ENCODE assay signal across 13 cellular contexts in the genomic region with DNA sequence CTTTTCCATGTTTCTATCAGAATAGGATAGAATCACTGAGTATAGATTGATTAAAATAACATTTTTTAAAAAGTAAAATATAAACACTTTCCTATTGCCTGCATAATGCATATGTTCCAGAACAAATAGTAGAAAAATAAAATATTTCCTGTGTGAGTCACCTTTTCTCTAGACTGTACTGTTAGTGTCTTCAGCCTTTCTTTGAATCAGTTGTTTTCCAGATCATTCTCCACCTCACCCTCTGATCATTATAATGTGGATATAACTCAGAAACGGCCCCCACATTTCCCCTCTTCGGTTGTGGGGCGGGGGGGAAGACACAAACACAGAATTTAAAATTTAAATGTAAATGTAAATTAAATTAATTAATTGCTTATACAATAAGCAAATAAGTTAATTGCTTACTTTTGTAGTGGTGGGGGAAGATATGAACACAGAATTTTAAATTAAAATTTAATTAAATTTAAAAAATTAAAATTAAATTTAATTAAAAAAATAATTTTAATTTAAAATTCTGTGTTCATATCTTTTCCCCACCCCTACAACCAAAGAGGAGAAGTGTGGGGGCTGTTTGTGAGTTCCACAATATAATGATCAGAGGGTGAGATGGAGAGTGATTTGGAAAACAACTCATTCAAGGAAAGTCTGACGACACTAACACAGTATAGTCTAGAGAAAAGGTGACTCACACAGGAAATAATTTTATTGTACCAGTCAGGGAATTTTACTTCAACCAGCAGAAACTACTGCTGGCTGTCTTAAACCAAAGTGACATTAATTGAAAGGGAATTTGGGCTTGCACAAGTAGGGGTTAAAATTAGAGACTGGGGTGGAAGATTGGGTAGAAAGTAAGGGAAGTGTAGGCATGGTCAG. TPM values are rescaled to one million over a fixed set of nuclear protein-coding genes. Genes with fewer than 3 reads are reported as not detected.
A peak's percentile ranks its signal among the peaks of the same experiment; 100 is the strongest.
DNase-seq lines count a peak whose midpoint lies in the region; ATAC-seq, FAIRE-seq and TF ChIP-seq lines count a peak whose summit lies in the region.
"Had no signal": no experiment of that assay in that cellular context is flagged by ENCODE, and none has a peak within 500 bp of the region (broad histone marks: within the 10 kb centered on the region; RNA-seq: fewer than 3 reads in every experiment).

No MANE protein-coding gene starts in this region.

- no peak overlapping the region for H3K9ac ChIP-seq in keratinocyte (ENCODE audit: control insufficient read depth, extremely low read depth, insufficient read depth, low read length)
- H3K9ac ChIP-seq in kidney (ENCODE audit: low read length in 2 of 2), result no peak overlapping the region

- H3K4me1 ChIP-seq in keratinocyte (ENCODE audit: control insufficient read depth, extremely low read depth, insufficient read depth, low read length), result peaks cover 4% of the 10 kb centered on the region
- no peaks in the 10 kb centered on the region for H3K4me1 ChIP-seq in kidney (ENCODE audit: control insufficient read depth in 1 of 2, insufficient read depth in 1 of 2, low read depth in 1 of 2, low read length in 2 of 2)

- H4K20me1 ChIP-seq in keratinocyte (ENCODE audit: control insufficient read depth, extremely low read depth, insufficient read depth, low read length), result no peaks in the 10 kb centered on the region

- H3K36me3 Mint-ChIP-seq in activated T-helper 1 cell treated with anti-CD3 and anti-CD28 coated beads, Interleukin-12 subunit alpha, Interleukin-12 subunit beta, Interleukin-2, Interleukin-4 antibody, amounts not matched to agents 30 ng/mL and 10 ng/mL and 1 ng/mL, durations not matched to agents 14 hours and 24 hours and 36 hours (ENCODE audit: low read depth), result no peaks in the 10 kb centered on the region
- H3K36me3 Mint-ChIP-seq in activated CD8-positive, alpha-beta memory T cell treated with anti-CD3 and anti-CD28 coated beads, Interleukin-2, amount 10 ng/mL, durations not matched to agents 7 days and 5 days, result no peaks in the 10 kb centered on the region

- CTCF ChIA-PET in activated CD8-positive, alpha-beta memory T cell treated with anti-CD3 and anti-CD28 coated beads, Interleukin-2, amount 10 ng/mL, durations not matched to agents 7 days and 5 days (lab: Charles Lee), result no interaction called here

- peaks cover 5% of the 10 kb centered on the region for H3K4me1 Mint-ChIP-seq in activated T-helper 1 cell treated with anti-CD3 and anti-CD28 coated beads, Interleukin-12 subunit alpha, Interleukin-12 subunit beta, Interleukin-2, Interleukin-4 antibody, amounts not matched to agents 30 ng/mL and 10 ng/mL and 1 ng/mL, durations not matched to agents 14 hours and 24 hours and 36 hours (ENCODE audit: low read depth)
- peaks cover 4% of the 10 kb centered on the region for H3K4me1 Mint-ChIP-seq in activated CD8-positive, alpha-beta memory T cell treated with anti-CD3 and anti-CD28 coated beads, Interleukin-2, amount 10 ng/mL, durations not matched to agents 7 days and 5 days

- H3K79me2 ChIP-seq in keratinocyte (ENCODE audit: control insufficient read depth, insufficient read depth, low read length), result no peaks in the 10 kb centered on the region

- H3K36me3 ChIP-seq in keratinocyte (ENCODE audit: control insufficient read depth in 2 of 2, extremely low read depth in 1 of 2, insufficient read depth in 2 of 2, low read length in 2 of 2) (no peaks in the 10 kb centered on the region), kidney (ENCODE audit: control insufficient read depth in 1 of 2, insufficient read depth in 2 of 2, low read length in 2 of 2) (no peaks in the 10 kb centered on the region)
- H3K36me3 ChIP-seq: MG63, ovary had no signal

- peak; percentile 32 for FAIRE-seq in keratinocyte (lab: Jason Lieb, UNC)
- no peak for FAIRE-seq in kidney (lab: Jason Lieb, UNC)

- H3K9me3 Mint-ChIP-seq in activated T-helper 1 cell treated with anti-CD3 and anti-CD28 coated beads, Interleukin-12 subunit alpha, Interleukin-12 subunit beta, Interleukin-2, Interleukin-4 antibody, amounts not matched to agents 30 ng/mL and 10 ng/mL and 1 ng/mL, durations not matched to agents 14 hours and 24 hours and 36 hours, result no peaks in the 10 kb centered on the region
- no peaks in the 10 kb centered on the region for H3K9me3 Mint-ChIP-seq in activated CD8-positive, alpha-beta memory T cell treated with anti-CD3 and anti-CD28 coated beads, Interleukin-2, amount 10 ng/mL, durations not matched to agents 7 days and 5 days (ENCODE audit: low read depth)

- DNase-seq in AG09309 (ENCODE audit: low read depth) (peak; percentile 5), HL-60 (ENCODE audit: low read depth in 1 of 2, low spot score in 1 of 2) (no peak), keratinocyte (ENCODE audit: low read depth, low spot score) (no peak), SKM-1 (lab: John Stamatoyannopoulos, UW; ENCODE audit: unreplicated experiment) (no peak), kidney (no peak)
- no peak for DNase-seq in activated T-helper 1 cell treated with anti-CD3 and anti-CD28 coated beads, Interleukin-12 subunit alpha, Interleukin-12 subunit beta, Interleukin-2, Interleukin-4 antibody, amounts not matched to agents 30 ng/mL and 10 ng/mL and 1 ng/mL, durations not matched to agents 14 hours and 24 hours and 36 hours (ENCODE audit: low spot score)
- DNase-seq in activated CD8-positive, alpha-beta memory T cell treated with anti-CD3 and anti-CD28 coated beads, Interleukin-2, amount 10 ng/mL, durations not matched to agents 7 days and 5 days, result no peak
- DNase-seq: activated gamma-delta T cell; MG63; NK-92 treated with Interleukin-12 subunit alpha and Interleukin-12 subunit beta, amount 100 ng/mL, for 24 hours; ovary had no signal

- H3K9me1 ChIP-seq in keratinocyte (ENCODE audit: control insufficient read depth, extremely low read depth, insufficient read depth, low read length), result no peaks in the 10 kb centered on the region

- H3K4me3 ChIP-seq in AG09309 (ENCODE audit: control insufficient read depth, low read depth, low read length), result no peak overlapping the region
- no peak overlapping the region for H3K4me3 ChIP-seq in HL-60 (replicated peaks; ENCODE audit: insufficient read depth, low read length)
- H3K4me3 ChIP-seq in keratinocyte (ENCODE audit: control insufficient read depth in 2 of 3, extremely low read depth in 1 of 3, insufficient read depth in 2 of 3, low read depth in 1 of 3, low read length in 3 of 3), result no peak overlapping the region
- H3K4me3 ChIP-seq in kidney (ENCODE audit: low read length in 2 of 2), result no peak overlapping the region
- H3K4me3 ChIP-seq: MG63, ovary had no signal

- TF ChIP-seq CTCF in AG09309 (IDR thresholded peaks at IDR 0.05; ENCODE audit: control insufficient read depth, insufficient read depth, low read depth, low read length, missing control alignments) (no peak), HL-60 (IDR thresholded peaks at IDR 0.05; ENCODE audit: insufficient read depth, low read length) (no peak), keratinocyte (optimal IDR thresholded peaks at IDR 0.05 in 1 of 3, IDR thresholded peaks at IDR 0.05 in 1 of 3, conservative IDR thresholded peaks at IDR 0.05 in 1 of 3; ENCODE audit: extremely low read depth in 1 of 3, insufficient read depth in 2 of 3, low read length in 3 of 3) (no peak), kidney (IDR thresholded peaks at IDR 0.05; ENCODE audit: borderline replicate concordance, extremely low read depth, insufficient read depth) (no peak)

- peak overlapping the region; percentile 12 for H3K4me2 ChIP-seq in keratinocyte (ENCODE audit: control insufficient read depth, extremely low read depth, insufficient read depth, low read depth, low read length)

- peak overlapping the region; percentile 65 for H3K27ac Mint-ChIP-seq in activated T-helper 1 cell treated with anti-CD3 and anti-CD28 coated beads, Interleukin-12 subunit alpha, Interleukin-12 subunit beta, Interleukin-2, Interleukin-4 antibody, amounts not matched to agents 30 ng/mL and 10 ng/mL and 1 ng/mL, durations not matched to agents 14 hours and 24 hours and 36 hours
- no peak overlapping the region for H3K27ac Mint-ChIP-seq in activated CD8-positive, alpha-beta memory T cell treated with anti-CD3 and anti-CD28 coated beads, Interleukin-2, amount 10 ng/mL, durations not matched to agents 7 days and 5 days

- H3K4me3 Mint-ChIP-seq in activated T-helper 1 cell treated with anti-CD3 and anti-CD28 coated beads, Interleukin-12 subunit alpha, Interleukin-12 subunit beta, Interleukin-2, Interleukin-4 antibody, amounts not matched to agents 30 ng/mL and 10 ng/mL and 1 ng/mL, durations not matched to agents 14 hours and 24 hours and 36 hours, result no peak overlapping the region
- H3K4me3 Mint-ChIP-seq in activated CD8-positive, alpha-beta memory T cell treated with anti-CD3 and anti-CD28 coated beads, Interleukin-2, amount 10 ng/mL, durations not matched to agents 7 days and 5 days, result no peak overlapping the region

- peak overlapping the region; percentile 57 for H3K27ac ChIP-seq in HL-60 (replicated peaks)
- H3K27ac ChIP-seq in keratinocyte (ENCODE audit: control insufficient read depth, insufficient read depth, low read length), result no peak overlapping the region
- no peak overlapping the region for H3K27ac ChIP-seq in kidney (ENCODE audit: low read depth in 2 of 2, low read length in 2 of 2)
- H3K27ac ChIP-seq: ovary had no signal

- dilution Hi-C loops in keratinocyte (cut with MboI; ENCODE audit: extremely low pct_ligation_motif_present, low sequenced_read_pairs), result no loop called here

- no peaks in the 10 kb centered on the region for H3K27me3 ChIP-seq in HL-60 (ENCODE audit: insufficient read depth, poor library complexity, severe bottlenecking)
- H3K27me3 ChIP-seq in keratinocyte (ENCODE audit: control insufficient read depth, extremely low read depth, insufficient read depth, low read length), result no peaks in the 10 kb centered on the region
- H3K27me3 ChIP-seq: MG63, ovary had no signal

- ATAC-seq in HG03342 (IDR thresholded peaks at IDR 0.05; ENCODE audit: unreplicated experiment), result no peak
- ATAC-seq in activated CD8-positive, alpha-beta memory T cell treated with anti-CD3 and anti-CD28 coated beads, Interleukin-2, amount 10 ng/mL, durations not matched to agents 7 days and 5 days, result no peak

- H2AFZ ChIP-seq in keratinocyte (ENCODE audit: control insufficient read depth, low read length), result no peak overlapping the region

- intact Hi-C loops in activated T-helper 1 cell treated with anti-CD3 and anti-CD28 coated beads, Interleukin-12 subunit alpha, Interleukin-12 subunit beta, Interleukin-2, Interleukin-4 antibody, amounts not matched to agents 30 ng/mL and 10 ng/mL and 1 ng/mL, durations not matched to agents 14 hours and 24 hours and 36 hours (cut with micrococcal nuclease), result loop anchor here (2.0 kb wide), 1 partner anchor 15 kb away; no protein-coding TSS in a partner anchor
- intact Hi-C loops in kidney (cut with DNase I), result no loop called here

- no peaks in the 10 kb centered on the region for H3K9me3 ChIP-seq in keratinocyte (ENCODE audit: control insufficient read depth, low read depth, low read length)
- H3K9me3 ChIP-seq in kidney (ENCODE audit: control insufficient read depth in 1 of 2, low read length in 2 of 2), result no peaks in the 10 kb centered on the region
- H3K9me3 ChIP-seq: MG63, ovary had no signal

- peaks cover 1% of the 10 kb centered on the region for H3K27me3 Mint-ChIP-seq in activated T-helper 1 cell treated with anti-CD3 and anti-CD28 coated beads, Interleukin-12 subunit alpha, Interleukin-12 subunit beta, Interleukin-2, Interleukin-4 antibody, amounts not matched to agents 30 ng/mL and 10 ng/mL and 1 ng/mL, durations not matched to agents 14 hours and 24 hours and 36 hours (ENCODE audit: insufficient read depth)
- H3K27me3 Mint-ChIP-seq in activated CD8-positive, alpha-beta memory T cell treated with anti-CD3 and anti-CD28 coated beads, Interleukin-2, amount 10 ng/mL, durations not matched to agents 7 days and 5 days, result peaks cover 5% of the 10 kb centered on the region

RNA-seq across cellular contexts. Expression of gene PROKR2, which starts 37.1 kb away (rescaled TPM):
- not detected in 2 replicates for total RNA-seq in activated T-helper 1 cell treated with anti-CD3 and anti-CD28 coated beads, Interleukin-12 subunit alpha, Interleukin-12 subunit beta, Interleukin-2, Interleukin-4 antibody, amounts not matched to agents 30 ng/mL and 10 ng/mL and 1 ng/mL, durations not matched to agents 14 hours and 24 hours and 36 hours
- polyA plus RNA-seq in keratinocyte, result not detected in 3 replicates
- polyA plus RNA-seq in keratinocyte (2011; ENCODE audit: low read depth), result not detected
- not detected in 2 replicates for polyA plus RNA-seq in keratinocyte (2011; cell fraction: cytosol; rRNA removed)
- polyA plus RNA-seq in keratinocyte (2011; cell fraction: nucleus; rRNA removed), result not detected in 2 replicates
- polyA plus RNA-seq in keratinocyte (2012; ENCODE audit: low replicate concordance), result not detected in 2 replicates
- polyA minus RNA-seq in keratinocyte, result 0.46 TPM in 1 of 3 replicates, not detected in the others
- polyA minus RNA-seq in keratinocyte (2011; cell fraction: cytosol; rRNA and poly(A)+ RNA removed), result not detected
- polyA minus RNA-seq in keratinocyte (2011; cell fraction: nucleus; rRNA and poly(A)+ RNA removed), result not detected in 2 replicates
- not detected for total RNA-seq in activated CD8-positive, alpha-beta memory T cell treated with anti-CD3 and anti-CD28 coated beads, Interleukin-2, amount 10 ng/mL, durations not matched to agents 7 days and 5 days
- total RNA-seq in kidney, result not detected
- not detected for polyA plus RNA-seq in kidney (ENCODE audit: insufficient read depth, low read depth, low replicate concordance)
- total RNA-seq: ovary had no signal
- polyA plus RNA-seq: ovary, thymus had no signal
